29 cellular contexts compared by ENCODE assay signal in genomic region chr1:226199971-226200370, GRCh38. TPM values are rescaled to one million over a fixed set of nuclear protein-coding genes. Genes with fewer than 3 reads are reported as not detected.
"Had no signal": no experiment of that assay in that cellular context is flagged by ENCODE, and none has a peak within 500 bp of the region (broad histone marks: within the 10 kb centered on the region; RNA-seq: fewer than 3 reads in every experiment).

No MANE protein-coding gene starts in this region.

- ATAC-seq: gastroesophageal sphincter, mucosa of descending colon, right cardiac atrium had no signal

- H3K9me3 Mint-ChIP-seq: activated naive CD4-positive, alpha-beta T cell treated with anti-CD3 and anti-CD28 coated beads, Interleukin-2, amount 10 ng/mL, durations not matched to agents 7 days and 5 days; activated naive CD8-positive, alpha-beta T cell treated with anti-CD3 and anti-CD28 coated beads, Interleukin-2, amount 10 ng/mL, durations not matched to agents 7 days and 5 days; nephron; stimulated activated naive CD8-positive, alpha-beta T cell treated with anti-CD3 and anti-CD28 coated beads, Interleukin-15, Interleukin-2, amounts not matched to agents 100 ng/mL and 50 ng/mL, for 24 hours; type B pancreatic cell had no signal

- H3K9me3 ChIP-seq: ascending aorta, gastroesophageal sphincter, left ventricle myocardium inferior, mucosa of descending colon, spleen, thoracic aorta, uterus had no signal

- H3K27me3 ChIP-seq: ascending aorta, cardiac muscle cell, hepatocyte had no signal

- H3K36me3 Mint-ChIP-seq: activated naive CD4-positive, alpha-beta T cell treated with anti-CD3 and anti-CD28 coated beads, Interleukin-2, amount 10 ng/mL, durations not matched to agents 7 days and 5 days; activated naive CD8-positive, alpha-beta T cell treated with anti-CD3 and anti-CD28 coated beads, Interleukin-2, amount 10 ng/mL, durations not matched to agents 7 days and 5 days; brain; type B pancreatic cell had no signal

- H3K36me3 ChIP-seq: ascending aorta, cardiac muscle cell, gastroesophageal sphincter, left ventricle myocardium inferior, spleen, thoracic aorta, uterus, WERI-Rb-1 had no signal

- H3K27ac ChIP-seq: ascending aorta, cardiac muscle cell, gastroesophageal sphincter, hepatocyte, left ventricle myocardium inferior, spleen, thoracic aorta, uterus, WERI-Rb-1 had no signal

- H3K4me1 Mint-ChIP-seq: brain, nephron had no signal

- H3K4me3 ChIP-seq: ascending aorta, cardiac muscle cell, gastroesophageal sphincter, hepatocyte, left ventricle myocardium inferior, lung, mucosa of descending colon, spleen, thoracic aorta, uterus had no signal

- H3K4me2 ChIP-seq: hepatocyte had no signal

- H3K4me1 ChIP-seq: ascending aorta, gastroesophageal sphincter, left ventricle myocardium inferior, uterus had no signal

- H3K4me3 Mint-ChIP-seq: activated naive CD4-positive, alpha-beta T cell treated with anti-CD3 and anti-CD28 coated beads, Interleukin-2, amount 10 ng/mL, durations not matched to agents 7 days and 5 days; activated naive CD8-positive, alpha-beta T cell treated with anti-CD3 and anti-CD28 coated beads, Interleukin-2, amount 10 ng/mL, durations not matched to agents 7 days and 5 days; brain; nephron; stimulated activated naive CD8-positive, alpha-beta T cell treated with anti-CD3 and anti-CD28 coated beads, Interleukin-15, Interleukin-2, amounts not matched to agents 100 ng/mL and 50 ng/mL, for 24 hours; type B pancreatic cell had no signal

- H3K79me2 ChIP-seq: hepatocyte had no signal

- DNase-seq: activated CD4-positive, alpha-beta T cell treated with anti-CD3 and anti-CD28 coated beads, Interleukin-2, amount 50 U/mL, for 1 hour; activated gamma-delta T cell; activated naive CD4-positive, alpha-beta T cell treated with anti-CD3 and anti-CD28 coated beads, Interleukin-2, amount 10 ng/mL, durations not matched to agents 7 days and 5 days; activated naive CD8-positive, alpha-beta T cell treated with anti-CD3 and anti-CD28 coated beads, Interleukin-2, amount 10 ng/mL, durations not matched to agents 7 days and 5 days; islet precursor cell; left ventricle myocardium inferior; mucosa of descending colon; right cardiac atrium; spleen; stimulated activated CD4-positive, alpha-beta T cell treated with anti-CD3 and anti-CD28 coated beads, Interleukin-2, amount 100 ng/mL, for 48 hours; T-helper 9 cell; uterus; WERI-Rb-1 had no signal

- H3K27me3 Mint-ChIP-seq: type B pancreatic cell had no signal

- H2AFZ ChIP-seq: hepatocyte had no signal

- H3K27ac Mint-ChIP-seq: activated naive CD4-positive, alpha-beta T cell treated with anti-CD3 and anti-CD28 coated beads, Interleukin-2, amount 10 ng/mL, durations not matched to agents 7 days and 5 days; activated naive CD8-positive, alpha-beta T cell treated with anti-CD3 and anti-CD28 coated beads, Interleukin-2, amount 10 ng/mL, durations not matched to agents 7 days and 5 days; nephron; stimulated activated naive CD8-positive, alpha-beta T cell treated with anti-CD3 and anti-CD28 coated beads, Interleukin-15, Interleukin-2, amounts not matched to agents 100 ng/mL and 50 ng/mL, for 24 hours; type B pancreatic cell had no signal

RNA-seq across cellular contexts. Expression of gene MIXL1, which starts 23.5 kb away (rescaled TPM):
- total RNA-seq: activated naive CD8-positive, alpha-beta T cell treated with anti-CD3 and anti-CD28 coated beads, Interleukin-2, amount 10 ng/mL, durations not matched to agents 7 days and 5 days; ascending aorta; fibroblast of lung; gastroesophageal sphincter; left ventricle myocardium inferior; mesenteric fat pad; myocyte; osteoblast; right cardiac atrium; subcutaneous adipose tissue; thoracic aorta; uterus had no signal
- polyA plus RNA-seq: esophagus, right cardiac atrium had no signal
